9 cellular contexts compared by ENCODE assay signal in genomic region chr22:50525991-50526848, GRCh38. TPM values are rescaled to one million over a fixed set of nuclear protein-coding genes. Genes with fewer than 3 reads are reported as not detected.
A peak's percentile ranks its signal among the peaks of the same experiment; 100 is the strongest.
DNase-seq lines count a peak whose midpoint lies in the region; ATAC-seq and TF ChIP-seq lines count a peak whose summit lies in the region.
"Had no signal": no experiment of that assay in that cellular context is flagged by ENCODE, and none has a peak within 500 bp of the region (broad histone marks: within the 10 kb centered on the region; RNA-seq: fewer than 3 reads in every experiment).

No MANE protein-coding gene starts in this region.

- peak overlapping the region in 4 of 5 donors; percentile 71 to 92 (median 78) for H3K9ac ChIP-seq in subcutaneous abdominal adipose tissue (ENCODE audit: low read length in 5 of 5)

- H3K9me3 Mint-ChIP-seq in Calu3 (ENCODE audit: low read depth, unreplicated experiment) (no peaks in the 10 kb centered on the region), nephron progenitor cell (no peaks in the 10 kb centered on the region)
- no peaks in the 10 kb centered on the region for H3K9me3 Mint-ChIP-seq in activated T-helper 2 cell treated with anti-CD3 and anti-CD28 coated beads, Interferon-gamma antibody, Interleukin-2, Interleukin-4, amounts not matched to agents 10 μg/mL and 5 μg/mL and 100 μg/mL, durations not matched to agents 14 hours and 24 hours and 36 hours

- H3K27ac ChIP-seq in subcutaneous abdominal adipose tissue (ENCODE audit: low read depth, low read length): peak overlapping the region; percentile 95

- H3K27me3 Mint-ChIP-seq in Calu3 (ENCODE audit: unreplicated experiment): no peaks in the 10 kb centered on the region
- no peaks in the 10 kb centered on the region for H3K27me3 Mint-ChIP-seq in activated T-helper 2 cell treated with anti-CD3 and anti-CD28 coated beads, Interferon-gamma antibody, Interleukin-2, Interleukin-4, amounts not matched to agents 10 μg/mL and 5 μg/mL and 100 μg/mL, durations not matched to agents 14 hours and 24 hours and 36 hours (ENCODE audit: low read depth)
- peaks cover 38% of the 10 kb centered on the region for H3K27me3 Mint-ChIP-seq in nephron progenitor cell (ENCODE audit: low read depth, poor library complexity)

- peak overlapping the region; percentile 74 for H3K4me3 ChIP-seq in fibroblast of pulmonary artery (replicated peaks; ENCODE audit: low read depth, low read length)
- H3K4me3 ChIP-seq in subcutaneous abdominal adipose tissue (ENCODE audit: low read depth in 1 of 5, low read length in 5 of 5): peak overlapping the region; percentile 61 to 78 (median 67)

- H3K36me3 Mint-ChIP-seq in Calu3 (ENCODE audit: insufficient read depth, unreplicated experiment) (peaks cover 94% of the 10 kb centered on the region), nephron progenitor cell (ENCODE audit: low read depth) (peaks cover 12% of the 10 kb centered on the region)
- peaks cover 34% of the 10 kb centered on the region for H3K36me3 Mint-ChIP-seq in activated T-helper 2 cell treated with anti-CD3 and anti-CD28 coated beads, Interferon-gamma antibody, Interleukin-2, Interleukin-4, amounts not matched to agents 10 μg/mL and 5 μg/mL and 100 μg/mL, durations not matched to agents 14 hours and 24 hours and 36 hours (ENCODE audit: low read depth)

- H3K4me1 Mint-ChIP-seq in Calu3 (ENCODE audit: low read depth, unreplicated experiment) (peaks cover 20% of the 10 kb centered on the region), nephron progenitor cell (peaks cover 23% of the 10 kb centered on the region)
- peaks cover 24% of the 10 kb centered on the region for H3K4me1 Mint-ChIP-seq in activated T-helper 2 cell treated with anti-CD3 and anti-CD28 coated beads, Interferon-gamma antibody, Interleukin-2, Interleukin-4, amounts not matched to agents 10 μg/mL and 5 μg/mL and 100 μg/mL, durations not matched to agents 14 hours and 24 hours and 36 hours (ENCODE audit: low read depth)

- BruUV-seq in Calu3 (replicated peaks; lab: Mats Ljungman, UMichigan): no TSS peak

- H3K4me3 Mint-ChIP-seq in Calu3 (ENCODE audit: low read depth, unreplicated experiment) (peak overlapping the region; percentile 85), nephron progenitor cell (peak overlapping the region; percentile 72)
- peak overlapping the region; percentile 76 for H3K4me3 Mint-ChIP-seq in activated T-helper 2 cell treated with anti-CD3 and anti-CD28 coated beads, Interferon-gamma antibody, Interleukin-2, Interleukin-4, amounts not matched to agents 10 μg/mL and 5 μg/mL and 100 μg/mL, durations not matched to agents 14 hours and 24 hours and 36 hours (ENCODE audit: low read depth)

- H3K27ac Mint-ChIP-seq in Calu3 (ENCODE audit: unreplicated experiment): peak overlapping the region; percentile 92
- H3K27ac Mint-ChIP-seq in activated T-helper 2 cell treated with anti-CD3 and anti-CD28 coated beads, Interferon-gamma antibody, Interleukin-2, Interleukin-4, amounts not matched to agents 10 μg/mL and 5 μg/mL and 100 μg/mL, durations not matched to agents 14 hours and 24 hours and 36 hours: peak overlapping the region; percentile 81
- H3K27ac Mint-ChIP-seq in nephron progenitor cell: no peak overlapping the region

- H3K9me3 ChIP-seq in subcutaneous abdominal adipose tissue (ENCODE audit: control insufficient read depth in 5 of 5, low read length in 5 of 5): no peaks in the 10 kb centered on the region

- peak; percentile 24 for ATAC-seq in GM19467 (IDR thresholded peaks at IDR 0.05; ENCODE audit: unreplicated experiment)

- H3K36me3 ChIP-seq in subcutaneous abdominal adipose tissue (ENCODE audit: control insufficient read depth in 5 of 5, insufficient read depth in 5 of 5, low read length in 5 of 5): peaks cover 0 to 31% (median 27%) of the 10 kb centered on the region in 5 donors

- peaks cover 7 to 67% (median 48%) of the 10 kb centered on the region in 5 donors for H3K4me1 ChIP-seq in subcutaneous abdominal adipose tissue (ENCODE audit: control insufficient read depth in 5 of 5, insufficient read depth in 5 of 5, low read length in 5 of 5)

- intact Hi-C loops in Calu3 (cut with micrococcal nuclease; ENCODE audit: unreplicated experiment): no loop called here
- intact Hi-C loops in activated T-helper 2 cell treated with anti-CD3 and anti-CD28 coated beads, Interferon-gamma antibody, Interleukin-2, Interleukin-4, amounts not matched to agents 10 μg/mL and 5 μg/mL and 100 μg/mL, durations not matched to agents 14 hours and 24 hours and 36 hours (cut with micrococcal nuclease): loop anchor here (1.0 to 10.0 kb wide), 4 partner anchors 18 to 281 kb away; partner anchors contain the start of genes NCAPH2 and TUBGCP6

- CTCF ChIA-PET in Calu3 (lab: Charles Lee): interaction anchor here (0.6 to 2.3 kb wide), 10 partner anchors 13 to 95 kb away, joined by 3 to 30 read pairs (median 6); partner anchors contain the start of genes KLHDC7B, LMF2, NCAPH2 and SYCE3

- peak; percentile 88 for DNase-seq in Calu3
- DNase-seq in HT-29 (ENCODE audit: low spot score): peak; percentile 19
- peak; percentile 69 for DNase-seq in RKO (ENCODE audit: low spot score)
- peak; percentile 85 for DNase-seq in activated T-helper 2 cell treated with anti-CD3 and anti-CD28 coated beads, Interferon-gamma antibody, Interleukin-2, Interleukin-4, amounts not matched to agents 10 μg/mL and 5 μg/mL and 100 μg/mL, durations not matched to agents 14 hours and 24 hours and 36 hours (ENCODE audit: low spot score)
- peak; percentile 79 for DNase-seq in fibroblast of pulmonary artery (ENCODE audit: low read depth)
- peak; percentile 84 for DNase-seq in nephron progenitor cell

- H3K27me3 ChIP-seq in subcutaneous abdominal adipose tissue (ENCODE audit: control insufficient read depth in 5 of 5, insufficient read depth in 4 of 5, low read length in 5 of 5): no peaks in the 10 kb centered on the region

- TF ChIP-seq CTCF in Calu3 (IDR thresholded peaks at IDR 0.05; ENCODE audit: unreplicated experiment) (peak; percentile 72), fibroblast of pulmonary artery (IDR thresholded peaks at IDR 0.05; ENCODE audit: low read length, missing control alignments) (no peak), nephron progenitor cell (IDR thresholded peaks at IDR 0.05) (peak; percentile 51)

RNA-seq across cellular contexts. Expression of gene SCO2, which starts 0.8 kb away (rescaled TPM):
- total RNA-seq in Calu3 (2022): 3.6 and 5.3 TPM in 2 replicates
- 5.0 and 5.5 TPM in 2 replicates for total RNA-seq in HT-29 (2014; rRNA removed; shearing (Covaris generic))
- 3.8 and 8.7 TPM in 2 replicates for total RNA-seq in activated T-helper 2 cell treated with anti-CD3 and anti-CD28 coated beads, Interferon-gamma antibody, Interleukin-2, Interleukin-4, amounts not matched to agents 10 μg/mL and 5 μg/mL and 100 μg/mL, durations not matched to agents 14 hours and 24 hours and 36 hours

RNA-seq across cellular contexts. Expression of gene TYMP, which starts 3.6 kb away (rescaled TPM):
- 44.1 and 62.2 TPM in 2 replicates for total RNA-seq in Calu3 (2022)
- 6.9 and 7.4 TPM in 2 replicates for total RNA-seq in HT-29 (2014; rRNA removed; shearing (Covaris generic))
- 35.9 and 36.9 TPM in 2 replicates for total RNA-seq in activated T-helper 2 cell treated with anti-CD3 and anti-CD28 coated beads, Interferon-gamma antibody, Interleukin-2, Interleukin-4, amounts not matched to agents 10 μg/mL and 5 μg/mL and 100 μg/mL, durations not matched to agents 14 hours and 24 hours and 36 hours

RNA-seq across cellular contexts. Expression of gene NCAPH2, which starts 18.2 kb away (rescaled TPM):
- 73.2 and 92.0 TPM in 2 replicates for total RNA-seq in Calu3 (2022)
- 87.9 and 88.8 TPM in 2 replicates for total RNA-seq in HT-29 (2014; rRNA removed; shearing (Covaris generic))
- total RNA-seq in activated T-helper 2 cell treated with anti-CD3 and anti-CD28 coated beads, Interferon-gamma antibody, Interleukin-2, Interleukin-4, amounts not matched to agents 10 μg/mL and 5 μg/mL and 100 μg/mL, durations not matched to agents 14 hours and 24 hours and 36 hours: 112 and 115 TPM in 2 replicates

RNA-seq across cellular contexts. Expression of gene LMF2, which starts 18.7 kb away (rescaled TPM):
- 85.2 and 87.1 TPM in 2 replicates for total RNA-seq in Calu3 (2022)
- total RNA-seq in HT-29 (2014; rRNA removed; shearing (Covaris generic)): 52.8 and 53.2 TPM in 2 replicates
- 77.2 and 81.8 TPM in 2 replicates for total RNA-seq in activated T-helper 2 cell treated with anti-CD3 and anti-CD28 coated beads, Interferon-gamma antibody, Interleukin-2, Interleukin-4, amounts not matched to agents 10 μg/mL and 5 μg/mL and 100 μg/mL, durations not matched to agents 14 hours and 24 hours and 36 hours

RNA-seq across cellular contexts. Expression of gene KLHDC7B, which starts 19.5 kb away (rescaled TPM):
- total RNA-seq in Calu3 (2022): 1.6 and 3.0 TPM in 2 replicates
- total RNA-seq in HT-29 (2014; rRNA removed; shearing (Covaris generic)): not detected in 2 replicates
- 3.0 and 3.3 TPM in 2 replicates for total RNA-seq in activated T-helper 2 cell treated with anti-CD3 and anti-CD28 coated beads, Interferon-gamma antibody, Interleukin-2, Interleukin-4, amounts not matched to agents 10 μg/mL and 5 μg/mL and 100 μg/mL, durations not matched to agents 14 hours and 24 hours and 36 hours
- total RNA-seq: subcutaneous adipose tissue had no signal

Comparison
In these comparisons a context has a peak if more than half of its experiments do, and no peak if none do; other contexts are left out.
1. Peak in every context shown above with its lines: DNase-seq, ATAC-seq, H3K4me3 ChIP-seq and H3K27ac ChIP-seq.
2. DNase-seq: peak in every context shown above with its lines; median percentile 88 in Calu3; 85 in activated T-helper 2 cell treated with anti-CD3 and anti-CD28 coated beads, Interferon-gamma antibody, Interleukin-2, Interleukin-4, amounts not matched to agents 10 μg/mL and 5 μg/mL and 100 μg/mL, durations not matched to agents 14 hours and 24 hours and 36 hours; 84 in nephron progenitor cell; 79 in fibroblast of pulmonary artery; 69 in RKO; 19 in HT-29.